Comparison of ENCODE assay signal across 1 cellular context in genomic region chr1:155911156-155912055, GRCh38.
TF ChIP-seq lines count a peak whose summit lies in the region.

Gene RIT1, minus strand, starts transcription at chr1:155911349. Its CDS starts 588 bp downstream, at chr1:155910761.

TF ChIP-seq in HepG2, 621 proteins besides CTCF, POLR2A, EP300 and RAD21 (continued from another document and continues in another):
- TF ChIP-seq, protein P1, sequence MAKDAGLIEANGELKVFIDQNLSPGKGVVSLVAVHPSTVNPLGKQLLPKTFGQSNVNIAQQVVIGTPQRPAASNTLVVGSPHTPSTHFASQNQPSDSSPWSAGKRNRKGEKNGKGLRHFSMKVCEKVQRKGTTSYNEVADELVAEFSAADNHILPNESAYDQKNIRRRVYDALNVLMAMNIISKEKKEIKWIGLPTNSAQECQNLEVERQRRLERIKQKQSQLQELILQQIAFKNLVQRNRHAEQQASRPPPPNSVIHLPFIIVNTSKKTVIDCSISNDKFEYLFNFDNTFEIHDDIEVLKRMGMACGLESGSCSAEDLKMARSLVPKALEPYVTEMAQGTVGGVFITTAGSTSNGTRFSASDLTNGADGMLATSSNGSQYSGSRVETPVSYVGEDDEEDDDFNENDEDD (CRISPR knock-in tag; IDR thresholded peaks at IDR 0.05; ENCODE audit: borderline replicate concordance): no peak
- TF ChIP-seq MXD4 (CRISPR knock-in tag; IDR thresholded peaks at IDR 0.05): no peak
- TF ChIP-seq, protein P2, sequence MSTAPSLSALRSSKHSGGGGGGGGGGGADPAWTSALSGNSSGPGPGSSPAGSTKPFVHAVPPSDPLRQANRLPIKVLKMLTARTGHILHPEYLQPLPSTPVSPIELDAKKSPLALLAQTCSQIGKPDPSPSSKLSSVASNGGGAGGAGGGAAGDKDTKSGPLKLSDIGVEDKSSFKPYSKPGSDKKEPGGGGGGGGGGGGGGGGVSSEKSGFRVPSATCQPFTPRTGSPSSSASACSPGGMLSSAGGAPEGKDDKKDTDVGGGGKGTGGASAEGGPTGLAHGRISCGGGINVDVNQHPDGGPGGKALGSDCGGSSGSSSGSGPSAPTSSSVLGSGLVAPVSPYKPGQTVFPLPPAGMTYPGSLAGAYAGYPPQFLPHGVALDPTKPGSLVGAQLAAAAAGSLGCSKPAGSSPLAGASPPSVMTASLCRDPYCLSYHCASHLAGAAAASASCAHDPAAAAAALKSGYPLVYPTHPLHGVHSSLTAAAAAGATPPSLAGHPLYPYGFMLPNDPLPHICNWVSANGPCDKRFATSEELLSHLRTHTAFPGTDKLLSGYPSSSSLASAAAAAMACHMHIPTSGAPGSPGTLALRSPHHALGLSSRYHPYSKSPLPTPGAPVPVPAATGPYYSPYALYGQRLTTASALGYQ (CRISPR knock-in tag; IDR thresholded peaks at IDR 0.05): no peak
- no peak for TF ChIP-seq ZFP36L2 (CRISPR knock-in tag; IDR thresholded peaks at IDR 0.05)
- TF ChIP-seq ARNT2 (CRISPR knock-in tag; IDR thresholded peaks at IDR 0.05; ENCODE audit: low read depth): no peak
- TF ChIP-seq PATZ1 (CRISPR knock-in tag; IDR thresholded peaks at IDR 0.05): peak; percentile 64; the same call in 1 of the 2 replicates
- TF ChIP-seq ZSCAN12 (CRISPR knock-in tag; IDR thresholded peaks at IDR 0.05): no peak
- TF ChIP-seq ATF4 (CRISPR knock-in tag; IDR thresholded peaks at IDR 0.05): no peak
- no peak for TF ChIP-seq MED13 (CRISPR knock-in tag; IDR thresholded peaks at IDR 0.05)
- no peak for TF ChIP-seq ZNF430 (CRISPR knock-in tag; IDR thresholded peaks at IDR 0.05)
- TF ChIP-seq, protein P3, sequence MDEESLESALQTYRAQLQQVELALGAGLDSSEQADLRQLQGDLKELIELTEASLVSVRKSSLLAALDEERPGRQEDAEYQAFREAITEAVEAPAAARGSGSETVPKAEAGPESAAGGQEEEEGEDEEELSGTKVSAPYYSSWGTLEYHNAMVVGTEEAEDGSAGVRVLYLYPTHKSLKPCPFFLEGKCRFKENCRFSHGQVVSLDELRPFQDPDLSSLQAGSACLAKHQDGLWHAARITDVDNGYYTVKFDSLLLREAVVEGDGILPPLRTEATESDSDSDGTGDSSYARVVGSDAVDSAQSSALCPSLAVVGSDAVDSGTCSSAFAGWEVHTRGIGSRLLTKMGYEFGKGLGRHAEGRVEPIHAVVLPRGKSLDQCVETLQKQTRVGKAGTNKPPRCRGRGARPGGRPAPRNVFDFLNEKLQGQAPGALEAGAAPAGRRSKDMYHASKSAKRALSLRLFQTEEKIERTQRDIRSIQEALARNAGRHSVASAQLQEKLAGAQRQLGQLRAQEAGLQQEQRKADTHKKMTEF (CRISPR knock-in tag; IDR thresholded peaks at IDR 0.05): peak; percentile 45; the same call in 1 of the 2 replicates
- TF ChIP-seq PPARG (CRISPR knock-in tag; conservative IDR thresholded peaks at IDR 0.05): no peak
- TF ChIP-seq PHB2 (IDR thresholded peaks at IDR 0.05; ENCODE audit: partially characterized antibody): no peak
- no peak for TF ChIP-seq SOX6 (IDR thresholded peaks at IDR 0.05)
- TF ChIP-seq SOX6 (CRISPR knock-in tag; IDR thresholded peaks at IDR 0.05): no peak
- TF ChIP-seq, protein P4, sequence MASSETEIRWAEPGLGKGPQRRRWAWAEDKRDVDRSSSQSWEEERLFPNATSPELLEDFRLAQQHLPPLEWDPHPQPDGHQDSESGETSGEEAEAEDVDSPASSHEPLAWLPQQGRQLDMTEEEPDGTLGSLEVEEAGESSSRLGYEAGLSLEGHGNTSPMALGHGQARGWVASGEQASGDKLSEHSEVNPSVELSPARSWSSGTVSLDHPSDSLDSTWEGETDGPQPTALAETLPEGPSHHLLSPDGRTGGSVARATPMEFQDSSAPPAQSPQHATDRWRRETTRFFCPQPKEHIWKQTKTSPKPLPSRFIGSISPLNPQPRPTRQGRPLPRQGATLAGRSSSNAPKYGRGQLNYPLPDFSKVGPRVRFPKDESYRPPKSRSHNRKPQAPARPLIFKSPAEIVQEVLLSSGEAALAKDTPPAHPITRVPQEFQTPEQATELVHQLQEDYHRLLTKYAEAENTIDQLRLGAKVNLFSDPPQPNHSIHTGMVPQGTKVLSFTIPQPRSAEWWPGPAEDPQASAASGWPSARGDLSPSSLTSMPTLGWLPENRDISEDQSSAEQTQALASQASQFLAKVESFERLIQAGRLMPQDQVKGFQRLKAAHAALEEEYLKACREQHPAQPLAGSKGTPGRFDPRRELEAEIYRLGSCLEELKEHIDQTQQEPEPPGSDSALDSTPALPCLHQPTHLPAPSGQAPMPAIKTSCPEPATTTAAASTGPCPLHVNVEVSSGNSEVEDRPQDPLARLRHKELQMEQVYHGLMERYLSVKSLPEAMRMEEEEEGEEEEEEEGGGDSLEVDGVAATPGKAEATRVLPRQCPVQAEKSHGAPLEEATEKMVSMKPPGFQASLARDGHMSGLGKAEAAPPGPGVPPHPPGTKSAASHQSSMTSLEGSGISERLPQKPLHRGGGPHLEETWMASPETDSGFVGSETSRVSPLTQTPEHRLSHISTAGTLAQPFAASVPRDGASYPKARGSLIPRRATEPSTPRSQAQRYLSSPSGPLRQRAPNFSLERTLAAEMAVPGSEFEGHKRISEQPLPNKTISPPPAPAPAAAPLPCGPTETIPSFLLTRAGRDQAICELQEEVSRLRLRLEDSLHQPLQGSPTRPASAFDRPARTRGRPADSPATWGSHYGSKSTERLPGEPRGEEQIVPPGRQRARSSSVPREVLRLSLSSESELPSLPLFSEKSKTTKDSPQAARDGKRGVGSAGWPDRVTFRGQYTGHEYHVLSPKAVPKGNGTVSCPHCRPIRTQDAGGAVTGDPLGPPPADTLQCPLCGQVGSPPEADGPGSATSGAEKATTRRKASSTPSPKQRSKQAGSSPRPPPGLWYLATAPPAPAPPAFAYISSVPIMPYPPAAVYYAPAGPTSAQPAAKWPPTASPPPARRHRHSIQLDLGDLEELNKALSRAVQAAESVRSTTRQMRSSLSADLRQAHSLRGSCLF (CRISPR knock-in tag; IDR thresholded peaks at IDR 0.05; ENCODE audit: borderline replicate concordance): no peak
- no peak for TF ChIP-seq NFIC (IDR thresholded peaks at IDR 0.05; ENCODE audit: low read length)
- peak; percentile 45; the same call in 1 of the 2 replicates for TF ChIP-seq ELF3 (CRISPR knock-in tag; IDR thresholded peaks at IDR 0.05)
- TF ChIP-seq ZC3H4 (CRISPR knock-in tag; IDR thresholded peaks at IDR 0.05; ENCODE audit: borderline replicate concordance): no peak
- TF ChIP-seq IKZF5 (CRISPR knock-in tag; IDR thresholded peaks at IDR 0.05): no peak
- no peak for TF ChIP-seq FLYWCH1 (CRISPR knock-in tag; IDR thresholded peaks at IDR 0.05)
- TF ChIP-seq TBX3 (IDR thresholded peaks at IDR 0.05; ENCODE audit: borderline replicate concordance): no peak
- peak; percentile 55 for TF ChIP-seq THAP11 (CRISPR knock-in tag; IDR thresholded peaks at IDR 0.05)
- TF ChIP-seq NCOA1 (CRISPR knock-in tag; IDR thresholded peaks at IDR 0.05): no peak
- TF ChIP-seq ZNF607 (CRISPR knock-in tag; IDR thresholded peaks at IDR 0.05; ENCODE audit: borderline replicate concordance): peak; percentile 70; the same call in 1 of the 2 replicates
- TF ChIP-seq TCF7 (IDR thresholded peaks at IDR 0.05; ENCODE audit: low read depth): no peak
- TF ChIP-seq ZBTB33 (CRISPR knock-in tag; IDR thresholded peaks at IDR 0.05): no peak
- no peak for TF ChIP-seq MTERF4 (CRISPR knock-in tag; IDR thresholded peaks at IDR 0.05)
- TF ChIP-seq CREB1 (IDR thresholded peaks at IDR 0.05): peak; percentile 34; the same call in 1 of the 2 replicates
- peak; percentile 79 for TF ChIP-seq CREB1 (CRISPR knock-in tag; IDR thresholded peaks at IDR 0.05)
- no peak for TF ChIP-seq SRF (IDR thresholded peaks at IDR 0.05; ENCODE audit: low read depth, low read length)
- TF ChIP-seq SRY (CRISPR knock-in tag; IDR thresholded peaks at IDR 0.05): 0 out of 2 replicates have a peak, but pooled peaks have one; percentile 64
- TF ChIP-seq ZNF660 (CRISPR knock-in tag; IDR thresholded peaks at IDR 0.05; ENCODE audit: borderline replicate concordance, low read depth): no peak
- TF ChIP-seq, protein P5, sequence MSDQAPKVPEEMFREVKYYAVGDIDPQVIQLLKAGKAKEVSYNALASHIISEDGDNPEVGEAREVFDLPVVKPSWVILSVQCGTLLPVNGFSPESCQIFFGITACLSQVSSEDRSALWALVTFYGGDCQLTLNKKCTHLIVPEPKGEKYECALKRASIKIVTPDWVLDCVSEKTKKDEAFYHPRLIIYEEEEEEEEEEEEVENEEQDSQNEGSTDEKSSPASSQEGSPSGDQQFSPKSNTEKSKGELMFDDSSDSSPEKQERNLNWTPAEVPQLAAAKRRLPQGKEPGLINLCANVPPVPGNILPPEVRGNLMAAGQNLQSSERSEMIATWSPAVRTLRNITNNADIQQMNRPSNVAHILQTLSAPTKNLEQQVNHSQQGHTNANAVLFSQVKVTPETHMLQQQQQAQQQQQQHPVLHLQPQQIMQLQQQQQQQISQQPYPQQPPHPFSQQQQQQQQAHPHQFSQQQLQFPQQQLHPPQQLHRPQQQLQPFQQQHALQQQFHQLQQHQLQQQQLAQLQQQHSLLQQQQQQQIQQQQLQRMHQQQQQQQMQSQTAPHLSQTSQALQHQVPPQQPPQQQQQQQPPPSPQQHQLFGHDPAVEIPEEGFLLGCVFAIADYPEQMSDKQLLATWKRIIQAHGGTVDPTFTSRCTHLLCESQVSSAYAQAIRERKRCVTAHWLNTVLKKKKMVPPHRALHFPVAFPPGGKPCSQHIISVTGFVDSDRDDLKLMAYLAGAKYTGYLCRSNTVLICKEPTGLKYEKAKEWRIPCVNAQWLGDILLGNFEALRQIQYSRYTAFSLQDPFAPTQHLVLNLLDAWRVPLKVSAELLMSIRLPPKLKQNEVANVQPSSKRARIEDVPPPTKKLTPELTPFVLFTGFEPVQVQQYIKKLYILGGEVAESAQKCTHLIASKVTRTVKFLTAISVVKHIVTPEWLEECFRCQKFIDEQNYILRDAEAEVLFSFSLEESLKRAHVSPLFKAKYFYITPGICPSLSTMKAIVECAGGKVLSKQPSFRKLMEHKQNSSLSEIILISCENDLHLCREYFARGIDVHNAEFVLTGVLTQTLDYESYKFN (CRISPR knock-in tag; conservative IDR thresholded peaks at IDR 0.05): peak; percentile 43; the same call in 1 of the 2 replicates
- TF ChIP-seq ATRX (CRISPR knock-in tag; IDR thresholded peaks at IDR 0.05; ENCODE audit: borderline replicate concordance): no peak
